ENCODE assay signal across 11 cellular contexts in the genomic region with DNA sequence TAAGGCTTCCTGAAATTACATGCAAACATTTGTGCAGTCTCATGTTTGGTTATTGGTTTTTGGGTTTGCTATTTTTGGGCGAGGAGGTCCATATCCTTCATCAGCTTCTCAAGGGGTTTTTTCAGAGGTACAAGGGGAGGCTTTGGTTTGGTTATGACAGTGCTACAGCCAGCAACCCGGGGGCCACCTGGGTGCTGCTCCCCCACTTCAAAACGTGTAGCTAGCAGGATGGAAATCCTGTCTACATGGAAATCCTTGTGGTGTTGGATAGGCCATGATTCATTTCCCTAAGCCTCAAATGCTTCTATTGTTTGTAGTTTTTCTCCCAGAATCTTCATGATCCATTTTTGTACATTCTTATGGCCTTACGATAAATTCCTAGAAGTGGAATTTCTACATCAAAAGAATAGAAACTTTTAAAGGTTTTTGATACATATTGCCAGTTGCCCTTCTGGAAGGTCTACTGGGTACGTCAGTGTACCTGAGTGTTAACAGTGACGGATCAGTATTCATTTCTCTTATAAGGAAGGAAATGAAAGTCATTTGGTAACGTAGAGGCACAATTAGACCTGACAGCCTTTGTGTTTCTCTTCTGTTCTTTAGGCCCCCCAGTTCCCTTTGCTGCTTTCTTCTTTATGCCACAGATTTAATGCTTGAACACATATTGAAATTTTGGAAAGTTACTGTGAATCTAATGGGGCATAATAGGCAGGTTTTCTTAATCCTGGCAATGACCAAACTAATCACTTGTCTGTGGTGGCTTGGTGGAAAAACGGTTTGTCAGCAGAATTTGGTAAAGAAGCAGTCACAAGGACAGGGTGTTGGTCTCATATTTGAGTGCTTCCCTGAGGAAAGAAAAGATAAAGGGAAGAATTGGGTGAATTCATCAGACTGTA.
DNase-seq lines count a peak whose midpoint lies in the region; ATAC-seq and TF ChIP-seq lines count a peak whose summit lies in the region.
"Had no signal": no experiment of that assay in that cellular context is flagged by ENCODE, and none has a peak within 500 bp of the region (broad histone marks: within the 10 kb centered on the region; RNA-seq: fewer than 3 reads in every experiment).

No MANE protein-coding gene starts in this region.

- peaks cover 14% of the 10 kb centered on the region for H3K4me1 ChIP-seq in hepatocyte (ENCODE audit: insufficient read depth)

- no peaks in the 10 kb centered on the region for H3K9me2 ChIP-seq in hepatocyte (replicated peaks; ENCODE audit: insufficient read depth)

- no peaks in the 10 kb centered on the region for H3K9me3 Mint-ChIP-seq in activated CD4-positive, alpha-beta memory T cell treated with anti-CD3 and anti-CD28 coated beads for 36 hours
- H3K9me3 Mint-ChIP-seq in activated CD4-positive, alpha-beta memory T cell treated with anti-CD3 and anti-CD28 coated beads, Interleukin-2, amount 10 ng/mL, durations not matched to agents 7 days and 5 days = no peaks in the 10 kb centered on the region
- H3K9me3 Mint-ChIP-seq in stimulated activated naive B cell treated with anti-CD40 and anti-IgM and Interleukin-4, amounts not matched to agents 10 μg/mL and 1 μg/mL and 100 μg/mL, for 72 hours = no peaks in the 10 kb centered on the region

- peaks cover 5% of the 10 kb centered on the region for H4K20me1 ChIP-seq in hepatocyte (ENCODE audit: insufficient read depth, poor library complexity, severe bottlenecking)

- no peak overlapping the region for H3K4me2 ChIP-seq in hepatocyte

- H3K4me1 Mint-ChIP-seq in activated CD4-positive, alpha-beta memory T cell treated with anti-CD3 and anti-CD28 coated beads for 36 hours (ENCODE audit: low read depth) = peaks cover 36% of the 10 kb centered on the region
- peaks cover 41% of the 10 kb centered on the region for H3K4me1 Mint-ChIP-seq in activated CD4-positive, alpha-beta memory T cell treated with anti-CD3 and anti-CD28 coated beads, Interleukin-2, amount 10 ng/mL, durations not matched to agents 7 days and 5 days
- peaks cover 42 to 60% of the 10 kb centered on the region in 2 donors for H3K4me1 Mint-ChIP-seq in stimulated activated naive B cell treated with anti-CD40 and anti-IgM and Interleukin-4, amounts not matched to agents 10 μg/mL and 1 μg/mL and 100 μg/mL, for 72 hours

- H3K4me3 ChIP-seq in hepatocyte = no peak overlapping the region

- CTCF ChIA-PET in activated CD4-positive, alpha-beta memory T cell treated with anti-CD3 and anti-CD28 coated beads for 36 hours (lab: Charles Lee) = no interaction called here
- CTCF ChIA-PET in activated CD4-positive, alpha-beta memory T cell treated with anti-CD3 and anti-CD28 coated beads, Interleukin-2, amount 10 ng/mL, durations not matched to agents 7 days and 5 days (lab: Charles Lee) = no interaction called here

- H3K36me3 ChIP-seq in hepatocyte (replicated peaks; ENCODE audit: insufficient read depth, low read depth) = no peaks in the 10 kb centered on the region

- H3K36me3 Mint-ChIP-seq in activated CD4-positive, alpha-beta memory T cell treated with anti-CD3 and anti-CD28 coated beads for 36 hours = no peaks in the 10 kb centered on the region
- no peaks in the 10 kb centered on the region for H3K36me3 Mint-ChIP-seq in activated CD4-positive, alpha-beta memory T cell treated with anti-CD3 and anti-CD28 coated beads, Interleukin-2, amount 10 ng/mL, durations not matched to agents 7 days and 5 days (ENCODE audit: low read depth)
- peaks cover 2 to 3% of the 10 kb centered on the region in 2 donors for H3K36me3 Mint-ChIP-seq in stimulated activated naive B cell treated with anti-CD40 and anti-IgM and Interleukin-4, amounts not matched to agents 10 μg/mL and 1 μg/mL and 100 μg/mL, for 72 hours

- no peaks in the 10 kb centered on the region for H3K9me3 ChIP-seq in hepatocyte (ENCODE audit: low read depth)

- POLR2A ChIA-PET in activated CD4-positive, alpha-beta memory T cell treated with anti-CD3 and anti-CD28 coated beads for 36 hours (lab: Charles Lee) = interaction anchor here (0.9 kb wide), 1 partner anchor 10 kb away, joined by 3 read pairs; no protein-coding TSS in a partner anchor
- POLR2A ChIA-PET in activated CD4-positive, alpha-beta memory T cell treated with anti-CD3 and anti-CD28 coated beads, Interleukin-2, amount 10 ng/mL, durations not matched to agents 7 days and 5 days (lab: Charles Lee) = no interaction called here

- H2AFZ ChIP-seq in hepatocyte = no peak overlapping the region

- H3K27ac ChIP-seq in hepatocyte = no peak overlapping the region

- 86% methylated on average over 8 of the region's 8 CpGs for WGBS in hepatocyte (ENCODE audit: low lambda C conversion rate, missing lambda C conversion rate)

- no peak overlapping the region for H3K27ac Mint-ChIP-seq in activated CD4-positive, alpha-beta memory T cell treated with anti-CD3 and anti-CD28 coated beads for 36 hours
- H3K27ac Mint-ChIP-seq in activated CD4-positive, alpha-beta memory T cell treated with anti-CD3 and anti-CD28 coated beads, Interleukin-2, amount 10 ng/mL, durations not matched to agents 7 days and 5 days = no peak overlapping the region
- no peak overlapping the region for H3K27ac Mint-ChIP-seq in stimulated activated naive B cell treated with anti-CD40 and anti-IgM and Interleukin-4, amounts not matched to agents 10 μg/mL and 1 μg/mL and 100 μg/mL, for 72 hours

- H3K27me3 ChIP-seq in hepatocyte = no peaks in the 10 kb centered on the region

- peaks cover 81% of the 10 kb centered on the region for H3K79me2 ChIP-seq in hepatocyte

- no peaks in the 10 kb centered on the region for H3K27me3 Mint-ChIP-seq in activated CD4-positive, alpha-beta memory T cell treated with anti-CD3 and anti-CD28 coated beads for 36 hours
- no peaks in the 10 kb centered on the region for H3K27me3 Mint-ChIP-seq in activated CD4-positive, alpha-beta memory T cell treated with anti-CD3 and anti-CD28 coated beads, Interleukin-2, amount 10 ng/mL, durations not matched to agents 7 days and 5 days
- H3K27me3 Mint-ChIP-seq in stimulated activated naive B cell treated with anti-CD40 and anti-IgM and Interleukin-4, amounts not matched to agents 10 μg/mL and 1 μg/mL and 100 μg/mL, for 72 hours = no peaks in the 10 kb centered on the region

- TF ChIP-seq CTCF in hepatocyte (IDR thresholded peaks at IDR 0.05; ENCODE audit: poor library complexity) = no peak

- peak; percentile 58 for DNase-seq in activated CD4-positive, alpha-beta memory T cell treated with anti-CD3 and anti-CD28 coated beads for 36 hours
- no peak for DNase-seq in activated CD4-positive, alpha-beta memory T cell treated with anti-CD3 and anti-CD28 coated beads, Interleukin-2, amount 10 ng/mL, durations not matched to agents 7 days and 5 days
- peak; percentile 36 to 81 for DNase-seq in dermis microvascular lymphatic vessel endothelial cell (ENCODE audit: low read depth in 2 of 2)
- peak; percentile 18 for DNase-seq in stimulated activated naive B cell treated with anti-CD40 and anti-IgM and Interleukin-4, amounts not matched to agents 10 μg/mL and 1 μg/mL and 100 μg/mL, for 72 hours
- no peak for DNase-seq in hepatocyte (ENCODE audit: low spot score)
- no peak for DNase-seq in Right ventricle myocardium inferior (ENCODE audit: missing footprints)
- DNase-seq in NCI-H2081 (lab: John Stamatoyannopoulos, UW) = no peak
- DNase-seq: activated CD4-positive, CD25-positive, alpha-beta regulatory T cell; left ventricle myocardium superior; NCI-H510A had no signal

- no peak overlapping the region for H3K4me3 Mint-ChIP-seq in activated CD4-positive, alpha-beta memory T cell treated with anti-CD3 and anti-CD28 coated beads for 36 hours
- H3K4me3 Mint-ChIP-seq in activated CD4-positive, alpha-beta memory T cell treated with anti-CD3 and anti-CD28 coated beads, Interleukin-2, amount 10 ng/mL, durations not matched to agents 7 days and 5 days = no peak overlapping the region
- peak overlapping the region; percentile 1 to 46 for H3K4me3 Mint-ChIP-seq in stimulated activated naive B cell treated with anti-CD40 and anti-IgM and Interleukin-4, amounts not matched to agents 10 μg/mL and 1 μg/mL and 100 μg/mL, for 72 hours

- ATAC-seq in HG02884 (IDR thresholded peaks at IDR 0.05; ENCODE audit: unreplicated experiment) = peak; percentile 42
- peak; percentile 79 to 83 for ATAC-seq in stimulated activated naive B cell treated with anti-CD40 and anti-IgM and Interleukin-4, amounts not matched to agents 10 μg/mL and 1 μg/mL and 100 μg/mL, for 72 hours (replicated peaks)
- no peak for ATAC-seq in Right ventricle myocardium inferior

- intact Hi-C loops in activated CD4-positive, alpha-beta memory T cell treated with anti-CD3 and anti-CD28 coated beads for 36 hours (cut with micrococcal nuclease) = loop anchor here (1.0 to 10.0 kb wide), 3 partner anchors 49 to 179 kb away; a partner anchor contains a TSS
- intact Hi-C loops in Right ventricle myocardium inferior (cut with DNase I) = loop anchor here (5.0 kb wide), 1 partner anchor 53 kb away; no protein-coding TSS in a partner anchor

Comparison
In these comparisons a context has a peak if more than half of its experiments do, and no peak if none do; other contexts are left out.
1. DNase-seq: peak in activated CD4-positive, alpha-beta memory T cell treated with anti-CD3 and anti-CD28 coated beads for 36 hours (single experiment), dermis microvascular lymphatic vessel endothelial cell (2 of 2) and stimulated activated naive B cell treated with anti-CD40 and anti-IgM and Interleukin-4, amounts not matched to agents 10 μg/mL and 1 μg/mL and 100 μg/mL, for 72 hours (single experiment); none in activated CD4-positive, alpha-beta memory T cell treated with anti-CD3 and anti-CD28 coated beads, Interleukin-2, amount 10 ng/mL, durations not matched to agents 7 days and 5 days (single experiment), hepatocyte (single experiment), Right ventricle myocardium inferior (single experiment) and NCI-H2081 (0 of 2).
2. H3K4me3 Mint-ChIP-seq: peak in stimulated activated naive B cell treated with anti-CD40 and anti-IgM and Interleukin-4, amounts not matched to agents 10 μg/mL and 1 μg/mL and 100 μg/mL, for 72 hours (2 of 2); none in activated CD4-positive, alpha-beta memory T cell treated with anti-CD3 and anti-CD28 coated beads for 36 hours (single experiment) and activated CD4-positive, alpha-beta memory T cell treated with anti-CD3 and anti-CD28 coated beads, Interleukin-2, amount 10 ng/mL, durations not matched to agents 7 days and 5 days (single experiment).